In genomic region chr19:36851898-36852297, GRCh38 we compare ENCODE assay signal across 13 cellular contexts. TPM values are rescaled to one million over a fixed set of nuclear protein-coding genes. Genes with fewer than 3 reads are reported as not detected.
A peak's percentile ranks its signal among the peaks of the same experiment; 100 is the strongest.
DNase-seq lines count a peak whose midpoint lies in the region; ATAC-seq and TF ChIP-seq lines count a peak whose summit lies in the region.
"Had no signal": no experiment of that assay in that cellular context is flagged by ENCODE, and none has a peak within 500 bp of the region (broad histone marks: within the 10 kb centered on the region; RNA-seq: fewer than 3 reads in every experiment).

No MANE protein-coding gene starts in this region.

- no peaks in the 10 kb centered on the region for H3K27me3 ChIP-seq in mammary epithelial cell (ENCODE audit: insufficient read depth, low read length)
- H3K27me3 ChIP-seq: pancreas, tibial nerve had no signal

- 100% methylated on average over 1 of the region's 3 CpGs for WGBS in mammary epithelial cell (ENCODE audit: low coverage, missing lambda C conversion rate)
- no CpG with 5 or more reads among the region's 3 CpGs for WGBS in mesodermal cell (ENCODE audit: insufficient coverage in 2 of 2), 2 experiments

- no peaks in the 10 kb centered on the region for H4K20me1 ChIP-seq in mammary epithelial cell (ENCODE audit: insufficient read depth, low read length)

- H3K36me3 ChIP-seq in mammary epithelial cell (ENCODE audit: insufficient read depth, low read length) (no peaks in the 10 kb centered on the region), mesodermal cell (ENCODE audit: control insufficient read depth, insufficient read depth, low read length) (peaks cover 45% of the 10 kb centered on the region)
- H3K36me3 ChIP-seq: pancreas had no signal

- intact Hi-C loops in mammary epithelial cell (cut with micrococcal nuclease) (loop anchor here (2.0 to 10.0 kb wide), 5 partner anchors 65 to 637 kb away; partner anchors contain the start of genes ZFP14, ZNF146, ZNF383 and ZNF565), left colon (cut with DNase I, micrococcal nuclease) (no loop called here)

- peak overlapping the region; percentile 99 for H2AFZ ChIP-seq in mammary epithelial cell (ENCODE audit: low read depth, low read length)

- in situ Hi-C loops in mammary epithelial cell (cut with MboI; ENCODE audit: low sequenced_read_pairs in 2 of 2): no loop called here

- H3K79me2 ChIP-seq in mammary epithelial cell (ENCODE audit: insufficient read depth, low read length): peaks cover 7% of the 10 kb centered on the region

- H3K9ac ChIP-seq in mammary epithelial cell (ENCODE audit: insufficient read depth, low read length): no peak overlapping the region

- TF ChIP-seq CTCF in AG09309 (IDR thresholded peaks at IDR 0.05; ENCODE audit: control insufficient read depth, insufficient read depth, low read depth, low read length, missing control alignments) (no peak), HFF-Myc (IDR thresholded peaks at IDR 0.05; ENCODE audit: low read depth, low read length, missing control alignments) (no peak), mammary epithelial cell (conservative IDR thresholded peaks at IDR 0.05 in 1 of 2, IDR thresholded peaks at IDR 0.05 in 1 of 2; ENCODE audit: extremely low read depth in 1 of 2, insufficient read depth in 1 of 2, low read depth in 1 of 2, low read length in 2 of 2) (no peak)

- dilution Hi-C loops in mammary epithelial cell (cut with HindIII; ENCODE audit: low sequenced_read_pairs): no loop called here

- H3K9me3 ChIP-seq in mammary epithelial cell (replicated peaks; ENCODE audit: insufficient read depth, low read length): peaks cover 11% of the 10 kb centered on the region
- H3K9me3 ChIP-seq in mesodermal cell (ENCODE audit: control insufficient read depth, low read length): peaks cover 28% of the 10 kb centered on the region
- H3K9me3 ChIP-seq: pancreas had no signal

- no TSS peak for BruUV-seq in mammary epithelial cell (replicated peaks; lab: Mats Ljungman, UMichigan)

- H3K27ac ChIP-seq in mammary epithelial cell (ENCODE audit: insufficient read depth, low read depth, low read length) (no peak overlapping the region), mesodermal cell (ENCODE audit: low read depth, low read length, severe bottlenecking) (no peak overlapping the region)
- H3K27ac ChIP-seq: pancreas had no signal

- H3K4me1 ChIP-seq in mammary epithelial cell (ENCODE audit: insufficient read depth, low read length): no peaks in the 10 kb centered on the region
- H3K4me1 ChIP-seq in mesodermal cell (ENCODE audit: control insufficient read depth, insufficient read depth, low read length, poor library complexity, severe bottlenecking): peaks cover 5% of the 10 kb centered on the region

- H3K4me3 ChIP-seq in AG09309 (ENCODE audit: control insufficient read depth, low read depth, low read length): peak overlapping the region; percentile 70
- H3K4me3 ChIP-seq in HFF-Myc (replicated peaks; ENCODE audit: low read depth, low read length): peak overlapping the region; percentile 73; the same call in 1 of the 2 replicates
- H3K4me3 ChIP-seq in mammary epithelial cell (replicated peaks in 1 of 3; ENCODE audit: insufficient read depth in 1 of 3, low read depth in 2 of 3, low read length in 3 of 3): no peak overlapping the region
- peak overlapping the region; percentile 69 for H3K4me3 ChIP-seq in mesodermal cell (ENCODE audit: extremely low read depth, insufficient read depth, low read length, poor library complexity, severe bottlenecking)

- no peak for DNase-seq in AG09309 (ENCODE audit: low read depth)
- no peak for DNase-seq in HFF-Myc (ENCODE audit: extremely low read depth, low read depth)
- no peak for DNase-seq in mammary epithelial cell
- DNase-seq in epidermal melanocyte (ENCODE audit: insufficient read length, low spot score): no peak
- DNase-seq in left colon: no peak
- DNase-seq in dedifferentiated amniotic fluid mesenchymal stem cell (ENCODE audit: extremely low spot score): no peak
- DNase-seq: activated CD8-positive, alpha-beta T cell treated with anti-CD3 and anti-CD28 coated beads for 36 hours; COR-L47; NCI-H526; pancreas had no signal

- peak overlapping the region; percentile 81 for H3K4me2 ChIP-seq in mammary epithelial cell (ENCODE audit: insufficient read depth, low read depth, low read length)

- CTCF ChIA-PET in mammary epithelial cell (lab: Charles Lee; ENCODE audit: low non-redundant PET): no interaction called here

- ATAC-seq in left colon: no peak
- ATAC-seq in GM21576 (IDR thresholded peaks at IDR 0.05; ENCODE audit: unreplicated experiment): no peak
- ATAC-seq: activated CD8-positive, alpha-beta T cell treated with anti-CD3 and anti-CD28 coated beads for 36 hours; pancreas had no signal

RNA-seq across cellular contexts. Expression of gene ZNF345, which starts 1.2 kb away (rescaled TPM):
- total RNA-seq in mammary epithelial cell (1 to 10 TPM; 1.4 to 2.8 TPM), left colon (1 to 10 TPM; 2.8 to 3.6 TPM)
- 0.63 TPM for polyA plus RNA-seq in mammary epithelial cell
- not detected for polyA minus RNA-seq in mammary epithelial cell
- 2.9 TPM for polyA plus RNA-seq in mesodermal cell (2013, experiment 1 of 2)
- polyA plus RNA-seq in mesodermal cell (2013, experiment 2 of 2): 5.2 TPM

RNA-seq across cellular contexts. Expression of gene ZNF790, which starts 13.7 kb away (rescaled TPM):
- total RNA-seq in mammary epithelial cell: 1 to 10 TPM; 7.5 to 8.6 TPM
- 2.5 TPM for polyA plus RNA-seq in mammary epithelial cell
- polyA minus RNA-seq in mammary epithelial cell: not detected
- 4.4 TPM for polyA plus RNA-seq in mesodermal cell (2013, experiment 1 of 2)
- polyA plus RNA-seq in mesodermal cell (2013, experiment 2 of 2): 3.9 TPM
- total RNA-seq in left colon: 1 to 10 TPM; 3.3 to 5.2 TPM

Comparison
In these comparisons a context has a peak if more than half of its experiments do, and no peak if none do; other contexts are left out.
1. H3K4me3 ChIP-seq: peak in AG09309 (single experiment), HFF-Myc (single experiment) and mesodermal cell (single experiment); none in mammary epithelial cell (0 of 3).